29 cellular contexts compared by ENCODE assay signal in the genomic region with DNA sequence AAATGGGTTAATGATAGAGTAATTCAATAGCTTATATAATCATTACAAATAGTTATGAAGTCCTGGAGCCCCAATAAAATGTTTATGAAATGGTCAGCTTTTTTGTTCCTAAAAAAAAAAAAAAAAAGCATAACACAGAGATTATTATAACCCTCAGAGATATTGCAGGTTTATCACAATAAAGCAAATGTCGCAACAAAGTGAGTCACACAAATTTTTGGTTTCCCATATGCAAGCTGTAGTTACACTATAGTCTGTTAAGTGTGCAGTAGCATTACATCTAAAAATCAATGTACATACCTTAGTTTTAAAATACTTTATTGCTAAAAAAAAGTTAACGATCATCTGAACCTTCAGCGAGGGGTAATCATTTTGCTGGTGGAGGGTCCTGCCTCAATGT. TPM values are rescaled to one million over a fixed set of nuclear protein-coding genes. Genes with fewer than 3 reads are reported as not detected.
DNase-seq lines count a peak whose midpoint lies in the region; ATAC-seq and TF ChIP-seq lines count a peak whose summit lies in the region.
"Had no signal": no experiment of that assay in that cellular context is flagged by ENCODE, and none has a peak within 500 bp of the region (broad histone marks: within the 10 kb centered on the region; RNA-seq: fewer than 3 reads in every experiment).

No MANE protein-coding gene starts in this region.

- peaks cover 3% of the 10 kb centered on the region for H3K9me3 Mint-ChIP-seq in progenitor cell of endocrine pancreas (ENCODE audit: low read depth)
- peaks cover 0 to 10% (median 0%) of the 10 kb centered on the region in 11 donors for H3K9me3 Mint-ChIP-seq in naive thymus-derived CD4-positive, alpha-beta T cell

- CTCF ChIA-PET in mammary epithelial cell (lab: Charles Lee; ENCODE audit: low non-redundant PET) = no interaction called here
- CTCF ChIA-PET in naive thymus-derived CD4-positive, alpha-beta T cell (lab: Charles Lee) = no interaction called here

- no peak overlapping the region for H3K18ac ChIP-seq in mesenchymal stem cell (ENCODE audit: low read depth in 1 of 2, low read length in 2 of 2)

- DNase-seq in NOMO-1 (lab: John Stamatoyannopoulos, UW; ENCODE audit: unreplicated experiment in 2 of 2) (peak; percentile 9 to 45), NOMO-1 treated with dmso at 0.1 percent for 144 hours (lab: John Stamatoyannopoulos, UW; ENCODE audit: unreplicated experiment) (no peak), NB4 (ENCODE audit: low read depth) (peak; percentile 71), mammary epithelial cell (peak; percentile 66), mesenchymal stem cell (peak; percentile 28), dorsolateral prefrontal cortex (no peak), progenitor cell of endocrine pancreas (ENCODE audit: low spot score, unreplicated experiment) (no peak)
- DNase-seq in naive thymus-derived CD4-positive, alpha-beta T cell = no peak
- DNase-seq: activated CD4-positive, alpha-beta memory T cell treated with anti-CD3 and anti-CD28 coated beads for 36 hours; activated CD4-positive, alpha-beta T cell treated with anti-CD3 and anti-CD28 coated beads for 1 hour; activated CD8-positive, alpha-beta memory T cell treated with anti-CD3 and anti-CD28 coated beads, Interleukin-2, amount 50 U/mL, for 4 hours; activated naive CD4-positive, alpha-beta T cell treated with Interleukin-2 at 50 U/mL for 16 hours; cerebellar nuclear complex; H7; head of caudate nucleus; KG1; left ventricle myocardium inferior; NCI-H146; NCI-H2107; NCI-H446; NCI-H748 treated with DMSO at 0.1 percent for 48 hours; pancreas; retina; stimulated activated naive CD8-positive, alpha-beta T cell treated with anti-CD3 and anti-CD28 coated beads, Interleukin-15, Interleukin-2, amounts not matched to agents 100 U/mL and 50 U/mL, for 24 hours; T-helper 17 cell had no signal

- H3K4me3 Mint-ChIP-seq in progenitor cell of endocrine pancreas (ENCODE audit: low read depth) = no peak overlapping the region
- no peak overlapping the region for H3K4me3 Mint-ChIP-seq in naive thymus-derived CD4-positive, alpha-beta T cell
- H3K4me3 Mint-ChIP-seq: activated CD4-positive, alpha-beta memory T cell treated with anti-CD3 and anti-CD28 coated beads for 36 hours; neural progenitor cell; T-helper 17 cell had no signal

- H2AFZ ChIP-seq in mammary epithelial cell (ENCODE audit: low read depth, low read length) (no peak overlapping the region), mesenchymal stem cell (ENCODE audit: low read depth, low read length) (no peak overlapping the region)
- H2AFZ ChIP-seq: neural progenitor cell had no signal

- H4K8ac ChIP-seq in mesenchymal stem cell (ENCODE audit: low read length) = no peak overlapping the region

- no peaks in the 10 kb centered on the region for H3K27me3 Mint-ChIP-seq in progenitor cell of endocrine pancreas
- H3K27me3 Mint-ChIP-seq in naive thymus-derived CD4-positive, alpha-beta T cell = no peaks in the 10 kb centered on the region
- H3K27me3 Mint-ChIP-seq: activated CD4-positive, alpha-beta memory T cell treated with anti-CD3 and anti-CD28 coated beads for 36 hours; T-helper 17 cell had no signal

- no peak overlapping the region for H2BK5ac ChIP-seq in mesenchymal stem cell (ENCODE audit: low read depth, low read length, poor library complexity, severe bottlenecking)

- no TSS peak for BruUV-seq in mammary epithelial cell (replicated peaks; lab: Mats Ljungman, UMichigan)

- no peak overlapping the region for H3K14ac ChIP-seq in mesenchymal stem cell (ENCODE audit: low read length in 2 of 2)

- dilution Hi-C loops in mammary epithelial cell (cut with HindIII; ENCODE audit: low sequenced_read_pairs) = no loop called here

- intact Hi-C loops in mammary epithelial cell (cut with micrococcal nuclease) = no loop called here
- intact Hi-C loops in dorsolateral prefrontal cortex (cut with DNase I) = no loop called here
- intact Hi-C loops in naive thymus-derived CD4-positive, alpha-beta T cell (cut with micrococcal nuclease) = no loop called here

- H4K20me1 ChIP-seq in mammary epithelial cell (ENCODE audit: insufficient read depth, low read length) = no peaks in the 10 kb centered on the region

- no peak for ATAC-seq in naive thymus-derived CD4-positive, alpha-beta T cell
- ATAC-seq: pancreas; SK-N-SH treated with all-trans-retinoic acid at 6 μM for 48 hours; stimulated activated naive CD8-positive, alpha-beta T cell treated with anti-CD3 and anti-CD28 coated beads, Interleukin-15, Interleukin-2, amounts not matched to agents 100 U/mL and 50 U/mL, for 24 hours; T-helper 17 cell had no signal

- no peak for TF ChIP-seq POLR2A in NB4 (IDR thresholded peaks at IDR 0.05; ENCODE audit: extremely low read depth, insufficient read length)

- H3K27me3 ChIP-seq in mammary epithelial cell (ENCODE audit: insufficient read depth, low read length) (no peaks in the 10 kb centered on the region), mesenchymal stem cell (ENCODE audit: control insufficient read depth in 1 of 2, insufficient read depth in 1 of 2, low read length in 2 of 2) (no peaks in the 10 kb centered on the region), dorsolateral prefrontal cortex (no peaks in the 10 kb centered on the region)
- no peaks in the 10 kb centered on the region for H3K27me3 ChIP-seq in naive thymus-derived CD4-positive, alpha-beta T cell (ENCODE audit: control insufficient read depth in 2 of 2, insufficient read depth in 2 of 2, low read length in 2 of 2)
- H3K27me3 ChIP-seq: neural progenitor cell, pancreas had no signal

- H3K4ac ChIP-seq in mesenchymal stem cell (ENCODE audit: low read depth in 1 of 2, low read length in 2 of 2) = no peak overlapping the region

- H4K91ac ChIP-seq in mesenchymal stem cell (ENCODE audit: low read length) = no peak overlapping the region

- 97% methylated on average over 3 of the region's 3 CpGs for WGBS in mammary epithelial cell (ENCODE audit: low coverage, missing lambda C conversion rate)
- WGBS in mesenchymal stem cell = 100% methylated on average over 2 of the region's 3 CpGs

- no peak overlapping the region for H3K9ac ChIP-seq in mammary epithelial cell (ENCODE audit: insufficient read depth, low read length)
- H3K9ac ChIP-seq in mesenchymal stem cell (ENCODE audit: low read length) = no peak overlapping the region
- H3K9ac ChIP-seq: neural progenitor cell had no signal

- POLR2A ChIA-PET in naive thymus-derived CD4-positive, alpha-beta T cell (lab: Charles Lee) = no interaction called here

- peaks cover 95% of the 10 kb centered on the region for H3K79me2 ChIP-seq in mammary epithelial cell (ENCODE audit: insufficient read depth, low read length)

- no peak overlapping the region for H2AK5ac ChIP-seq in mesenchymal stem cell (ENCODE audit: low read length, severe bottlenecking)

- no peak overlapping the region for H3K4me3 ChIP-seq in NB4 (ENCODE audit: low read depth, low read length)
- no peak overlapping the region for H3K4me3 ChIP-seq in mammary epithelial cell (replicated peaks in 1 of 3; ENCODE audit: insufficient read depth in 1 of 3, low read depth in 2 of 3, low read length in 3 of 3)
- no peak overlapping the region for H3K4me3 ChIP-seq in mesenchymal stem cell (ENCODE audit: insufficient read depth in 1 of 2, low read depth in 1 of 2, low read length in 2 of 2)
- no peak overlapping the region for H3K4me3 ChIP-seq in dorsolateral prefrontal cortex
- H3K4me3 ChIP-seq in naive thymus-derived CD4-positive, alpha-beta T cell (ENCODE audit: low read length) = no peak overlapping the region
- H3K4me3 ChIP-seq: left ventricle myocardium inferior, neural progenitor cell, pancreas, smooth muscle cell had no signal

- no peak overlapping the region for H3K23ac ChIP-seq in mesenchymal stem cell (ENCODE audit: low read length in 2 of 2)

- no peak overlapping the region for H2BK12ac ChIP-seq in mesenchymal stem cell (ENCODE audit: low read length in 2 of 2)

- no peak overlapping the region for H2BK15ac ChIP-seq in mesenchymal stem cell (ENCODE audit: low read depth, poor library complexity, severe bottlenecking)

- H3K4me1 Mint-ChIP-seq in progenitor cell of endocrine pancreas (ENCODE audit: low read depth) = peaks cover 9% of the 10 kb centered on the region
- H3K4me1 Mint-ChIP-seq in naive thymus-derived CD4-positive, alpha-beta T cell = peaks cover 21 to 49% (median 41%) of the 10 kb centered on the region in 7 donors
- H3K4me1 Mint-ChIP-seq: neural progenitor cell had no signal

- peak overlapping the region; percentile 6 for H3K4me2 ChIP-seq in mammary epithelial cell (ENCODE audit: insufficient read depth, low read depth, low read length)
- no peak overlapping the region for H3K4me2 ChIP-seq in mesenchymal stem cell (ENCODE audit: low read length, poor library complexity, severe bottlenecking)
- H3K4me2 ChIP-seq: neural progenitor cell, smooth muscle cell had no signal

- peaks cover 11% of the 10 kb centered on the region for H3K36me3 Mint-ChIP-seq in progenitor cell of endocrine pancreas (ENCODE audit: insufficient read depth)
- H3K36me3 Mint-ChIP-seq in naive thymus-derived CD4-positive, alpha-beta T cell = peaks cover 0 to 32% (median 20%) of the 10 kb centered on the region in 5 donors

- no peak for TF ChIP-seq CTCF in NB4 (IDR thresholded peaks at IDR 0.05; ENCODE audit: low read depth, low read length)
- no peak for TF ChIP-seq CTCF in mammary epithelial cell (conservative IDR thresholded peaks at IDR 0.05 in 1 of 2, IDR thresholded peaks at IDR 0.05 in 1 of 2; ENCODE audit: extremely low read depth in 1 of 2, insufficient read depth in 1 of 2, low read depth in 1 of 2, low read length in 2 of 2)
- TF ChIP-seq CTCF in dorsolateral prefrontal cortex (IDR thresholded peaks at IDR 0.05 in 54 of 56, conservative IDR thresholded peaks at IDR 0.05 in 2 of 56; ENCODE audit: low read depth in 1 of 56, partially characterized antibody in 56 of 56) = no peak
- TF ChIP-seq CTCF in progenitor cell of endocrine pancreas (IDR thresholded peaks at IDR 0.05; ENCODE audit: unreplicated experiment) = no peak

- peaks cover 22% of the 10 kb centered on the region for H3K79me1 ChIP-seq in mesenchymal stem cell (replicated peaks; ENCODE audit: low read length, poor library complexity, severe bottlenecking)

- H3K36me3 ChIP-seq in mammary epithelial cell (ENCODE audit: insufficient read depth, low read length) (no peaks in the 10 kb centered on the region), mesenchymal stem cell (ENCODE audit: control insufficient read depth in 1 of 2, insufficient read depth in 2 of 2, low read depth in 1 of 2, low read length in 2 of 2) (peaks cover 4 to 10% of the 10 kb centered on the region in 2 experiments)
- no peaks in the 10 kb centered on the region for H3K36me3 ChIP-seq in naive thymus-derived CD4-positive, alpha-beta T cell (ENCODE audit: control insufficient read depth in 2 of 3, insufficient read depth in 3 of 3, low read length in 3 of 3)
- H3K36me3 ChIP-seq: neural progenitor cell, pancreas had no signal

- H3K27ac ChIP-seq in mammary epithelial cell (ENCODE audit: insufficient read depth, low read depth, low read length) (no peak overlapping the region), mesenchymal stem cell (ENCODE audit: low read length, poor library complexity, severe bottlenecking) (no peak overlapping the region), dorsolateral prefrontal cortex (no peak overlapping the region)
- no peak overlapping the region for H3K27ac ChIP-seq in naive thymus-derived CD4-positive, alpha-beta T cell (ENCODE audit: low read depth, low read length)
- H3K27ac ChIP-seq: 22Rv1, left ventricle myocardium inferior, neural progenitor cell, pancreas had no signal

- H3K4me1 ChIP-seq in mammary epithelial cell (ENCODE audit: insufficient read depth, low read length) (peaks cover 6% of the 10 kb centered on the region), mesenchymal stem cell (ENCODE audit: control insufficient read depth, insufficient read depth, low read depth, low read length) (no peaks in the 10 kb centered on the region)
- peaks cover 5 to 14% of the 10 kb centered on the region in 2 donors for H3K4me1 ChIP-seq in naive thymus-derived CD4-positive, alpha-beta T cell (ENCODE audit: control insufficient read depth in 2 of 2, insufficient read depth in 2 of 2, low read length in 2 of 2)
- H3K4me1 ChIP-seq: neural progenitor cell had no signal

- H3K27ac Mint-ChIP-seq in progenitor cell of endocrine pancreas = no peak overlapping the region
- H3K27ac Mint-ChIP-seq in naive thymus-derived CD4-positive, alpha-beta T cell = no peak overlapping the region
- H3K27ac Mint-ChIP-seq: activated CD4-positive, alpha-beta memory T cell treated with anti-CD3 and anti-CD28 coated beads for 36 hours; neural progenitor cell had no signal

- H3K9me3 ChIP-seq in mammary epithelial cell (replicated peaks; ENCODE audit: insufficient read depth, low read length) (no peaks in the 10 kb centered on the region), mesenchymal stem cell (ENCODE audit: control insufficient read depth, low read length) (peaks cover 17% of the 10 kb centered on the region)
- H3K9me3 ChIP-seq in naive thymus-derived CD4-positive, alpha-beta T cell (ENCODE audit: control insufficient read depth in 2 of 3, low read length in 3 of 3) = no peaks in the 10 kb centered on the region
- H3K9me3 ChIP-seq: pancreas had no signal

- in situ Hi-C loops in mammary epithelial cell (cut with MboI; ENCODE audit: low sequenced_read_pairs in 2 of 2) = no loop called here

- H2BK120ac ChIP-seq in mesenchymal stem cell (ENCODE audit: low read depth, low read length) = no peak overlapping the region

RNA-seq across cellular contexts. Expression of a gene that starts 20.0 kb away (rescaled TPM):
- 10 to 100 TPM; 55.6 to 96.0 TPM for total RNA-seq in mammary epithelial cell
- polyA plus RNA-seq in mammary epithelial cell = 42.8 TPM
- polyA minus RNA-seq in mammary epithelial cell = 69.1 TPM
- 40.3 TPM for polyA plus RNA-seq in mesenchymal stem cell (2013, experiment 1 of 2)
- polyA plus RNA-seq in mesenchymal stem cell (2013, experiment 2 of 2) = 39.9 TPM
- 10 to 100 TPM; 24.8 to 56.2 (median 37.5) TPM for total RNA-seq in dorsolateral prefrontal cortex
- total RNA-seq in progenitor cell of endocrine pancreas = 52.3 and 54.6 TPM in 2 replicates
- 10 to 100 TPM; 25.3 to 80.1 (median 29.9) TPM for total RNA-seq in naive thymus-derived CD4-positive, alpha-beta T cell
- polyA plus RNA-seq in naive thymus-derived CD4-positive, alpha-beta T cell = 10 to 100 TPM; 13.9 to 15.0 TPM

RNA-seq across cellular contexts. Expression of a gene that starts 32.2 kb away (rescaled TPM):
- 10 to 100 TPM; 24.2 to 27.2 TPM for total RNA-seq in mammary epithelial cell
- 22.8 TPM for polyA plus RNA-seq in mammary epithelial cell
- polyA minus RNA-seq in mammary epithelial cell = 27.3 TPM
- polyA plus RNA-seq in mesenchymal stem cell (2013, experiment 1 of 2) = 22.5 TPM
- 21.7 TPM for polyA plus RNA-seq in mesenchymal stem cell (2013, experiment 2 of 2)
- total RNA-seq in dorsolateral prefrontal cortex = 10 to 100 TPM; 12.3 to 28.1 (median 20.4) TPM
- 26.1 and 27.3 TPM in 2 replicates for total RNA-seq in progenitor cell of endocrine pancreas
- 10 to 100 TPM; 18.0 to 31.2 (median 26.8) TPM for total RNA-seq in naive thymus-derived CD4-positive, alpha-beta T cell
- polyA plus RNA-seq in naive thymus-derived CD4-positive, alpha-beta T cell = 10 to 100 TPM; 33.1 to 36.2 TPM

Comparison
In these comparisons a context has a peak if more than half of its experiments do, and no peak if none do; other contexts are left out.
1. DNase-seq: peak in NOMO-1 (2 of 2), NB4 (single experiment), mammary epithelial cell (single experiment) and mesenchymal stem cell (single experiment); none in NOMO-1 treated with dmso at 0.1 percent for 144 hours (single experiment), dorsolateral prefrontal cortex (0 of 10), progenitor cell of endocrine pancreas (single experiment) and naive thymus-derived CD4-positive, alpha-beta T cell (0 of 9).